ENCODE assay signal across 10 cellular contexts in the genomic region with DNA sequence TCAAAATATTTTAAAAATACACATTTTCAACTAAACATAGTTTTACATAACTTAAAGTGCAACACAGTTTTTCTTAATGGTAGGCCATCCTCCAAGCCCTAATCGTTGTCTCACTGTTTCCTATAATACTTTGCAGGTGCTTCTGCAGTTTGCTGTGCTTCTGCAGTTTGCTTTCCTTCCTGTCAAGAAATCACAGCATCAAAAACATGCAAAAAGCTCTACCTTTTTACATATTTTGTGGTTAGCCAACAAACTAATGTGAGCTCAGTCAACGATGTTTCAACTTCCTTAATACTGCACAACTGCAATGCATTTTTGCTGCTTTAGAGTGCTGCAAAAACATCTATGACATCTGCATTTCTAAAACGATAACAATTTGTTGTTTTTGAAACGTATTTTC. TPM values are rescaled to one million over a fixed set of nuclear protein-coding genes. Genes with fewer than 3 reads are reported as not detected.
DNase-seq lines count a peak whose midpoint lies in the region; ATAC-seq and TF ChIP-seq lines count a peak whose summit lies in the region.
"Had no signal": no experiment of that assay in that cellular context is flagged by ENCODE, and none has a peak within 500 bp of the region (broad histone marks: within the 10 kb centered on the region; RNA-seq: fewer than 3 reads in every experiment).

No MANE protein-coding gene starts in this region.

- peaks cover 12% of the 10 kb centered on the region for H3K36me3 Mint-ChIP-seq in activated naive CD4-positive, alpha-beta T cell treated with anti-CD3 and anti-CD28 coated beads for 36 hours (ENCODE audit: low read depth)
- peaks cover 10 to 22% (median 13%) of the 10 kb centered on the region in 3 donors for H3K36me3 Mint-ChIP-seq in naive thymus-derived CD8-positive, alpha-beta T cell

- intact Hi-C loops in activated naive CD4-positive, alpha-beta T cell treated with anti-CD3 and anti-CD28 coated beads for 36 hours (cut with micrococcal nuclease), result loop anchor here (1.0 to 2.0 kb wide), 2 partner anchors 12 to 19 kb away; no protein-coding TSS in a partner anchor
- intact Hi-C loops in lower lobe of right lung (cut with DNase I), result no loop called here
- intact Hi-C loops in cardiac septum (cut with DNase I), result no loop called here

- no peaks in the 10 kb centered on the region for H3K4me1 ChIP-seq in lower lobe of right lung

- no peak overlapping the region for H3K4me3 Mint-ChIP-seq in activated naive CD4-positive, alpha-beta T cell treated with anti-CD3 and anti-CD28 coated beads for 36 hours
- peak overlapping the region in 7 of 10 donors; percentile 12 to 64 (median 59) for H3K4me3 Mint-ChIP-seq in naive thymus-derived CD8-positive, alpha-beta T cell

- no peak for TF ChIP-seq CTCF in lower lobe of right lung (IDR thresholded peaks at IDR 0.05)

- H3K4me1 Mint-ChIP-seq in activated naive CD4-positive, alpha-beta T cell treated with anti-CD3 and anti-CD28 coated beads for 36 hours (ENCODE audit: low read depth), result peaks cover 62% of the 10 kb centered on the region
- peaks cover 41 to 93% (median 87%) of the 10 kb centered on the region in 4 donors for H3K4me1 Mint-ChIP-seq in naive thymus-derived CD8-positive, alpha-beta T cell

- H3K27me3 ChIP-seq in lower lobe of right lung (ENCODE audit: low read depth), result no peaks in the 10 kb centered on the region
- H3K27me3 ChIP-seq: ovary had no signal

- ATAC-seq in GM21737 (IDR thresholded peaks at IDR 0.05; ENCODE audit: unreplicated experiment) (peak; percentile 90), HG03460 (IDR thresholded peaks at IDR 0.05; ENCODE audit: unreplicated experiment) (peak; percentile 86), lower lobe of right lung (no peak)
- ATAC-seq in naive thymus-derived CD8-positive, alpha-beta T cell, result peak; percentile 92 to 93

- no peak overlapping the region for H3K27ac ChIP-seq in lower lobe of right lung
- H3K27ac ChIP-seq: ovary had no signal

- peak; percentile 27 for DNase-seq in activated naive CD4-positive, alpha-beta T cell treated with anti-CD3 and anti-CD28 coated beads for 36 hours
- DNase-seq in activated naive CD4-positive, alpha-beta T cell treated with Interleukin-2 at 50 U/mL for 16 hours, result no peak
- DNase-seq in naive thymus-derived CD8-positive, alpha-beta T cell, result peak in 8 of 10 donors; percentile 2 to 77 (median 52)
- no peak for DNase-seq in lower lobe of right lung
- no peak for DNase-seq in cardiac septum (ENCODE audit: low spot score)
- no peak for DNase-seq in cerebellar nuclear complex (lab: John Stamatoyannopoulos, UW)
- DNase-seq: NCI-H2081 treated with DMSO at 0.1 percent for 48 hours, ovary had no signal

- no peak overlapping the region for H3K27ac Mint-ChIP-seq in activated naive CD4-positive, alpha-beta T cell treated with anti-CD3 and anti-CD28 coated beads for 36 hours
- peak overlapping the region; percentile 34 to 96 (median 90) for H3K27ac Mint-ChIP-seq in naive thymus-derived CD8-positive, alpha-beta T cell

- no peaks in the 10 kb centered on the region for H3K27me3 Mint-ChIP-seq in activated naive CD4-positive, alpha-beta T cell treated with anti-CD3 and anti-CD28 coated beads for 36 hours (ENCODE audit: low read depth)
- H3K27me3 Mint-ChIP-seq in naive thymus-derived CD8-positive, alpha-beta T cell, result no peaks in the 10 kb centered on the region

- H3K9me3 Mint-ChIP-seq in activated naive CD4-positive, alpha-beta T cell treated with anti-CD3 and anti-CD28 coated beads for 36 hours, result peaks cover 4% of the 10 kb centered on the region
- peaks cover 0 to 6% (median 2%) of the 10 kb centered on the region in 9 donors for H3K9me3 Mint-ChIP-seq in naive thymus-derived CD8-positive, alpha-beta T cell

- POLR2A ChIA-PET in naive thymus-derived CD8-positive, alpha-beta T cell (lab: Charles Lee), result interaction anchor here (2.7 kb wide), 1 partner anchor 25 kb away, joined by 9 read pairs; the partner anchor contains the start of gene EMB

- H3K4me3 ChIP-seq in lower lobe of right lung, result no peak overlapping the region
- H3K4me3 ChIP-seq: ovary had no signal

- no peaks in the 10 kb centered on the region for H3K9me3 ChIP-seq in lower lobe of right lung
- H3K9me3 ChIP-seq: ovary had no signal

- H3K36me3 ChIP-seq in lower lobe of right lung, result no peaks in the 10 kb centered on the region
- H3K36me3 ChIP-seq: ovary had no signal

- CTCF ChIA-PET in activated naive CD4-positive, alpha-beta T cell treated with anti-CD3 and anti-CD28 coated beads for 36 hours (lab: Charles Lee), result no interaction called here

RNA-seq across cellular contexts. Expression of gene EMB, which starts 25.2 kb away (rescaled TPM):
- 10 to 100 TPM; 41.4 to 43.7 TPM for total RNA-seq in activated naive CD4-positive, alpha-beta T cell treated with anti-CD3 and anti-CD28 coated beads for 36 hours
- 100 to 1,000 TPM; 194 to 195 TPM for total RNA-seq in naive thymus-derived CD8-positive, alpha-beta T cell
- polyA plus RNA-seq in naive thymus-derived CD8-positive, alpha-beta T cell, result 100 to 1,000 TPM; 109 to 184 (median 164) TPM
- total RNA-seq in lower lobe of right lung (30.3 TPM), cardiac septum (7.8 TPM)

Comparison
In these comparisons a context has a peak if more than half of its experiments do, and no peak if none do; other contexts are left out.
1. DNase-seq: peak in activated naive CD4-positive, alpha-beta T cell treated with anti-CD3 and anti-CD28 coated beads for 36 hours (single experiment) and naive thymus-derived CD8-positive, alpha-beta T cell (8 of 10); none in activated naive CD4-positive, alpha-beta T cell treated with Interleukin-2 at 50 U/mL for 16 hours (single experiment), lower lobe of right lung (single experiment), cardiac septum (single experiment) and cerebellar nuclear complex (0 of 2).
2. ATAC-seq: peak in GM21737 (single experiment), HG03460 (single experiment) and naive thymus-derived CD8-positive, alpha-beta T cell (2 of 2); none in lower lobe of right lung (0 of 2).